8 cellular contexts compared by ENCODE assay signal in genomic region chr3:125375950-125376679, GRCh38. TPM values are rescaled to one million over a fixed set of nuclear protein-coding genes. Genes with fewer than 3 reads are reported as not detected.
DNase-seq lines count a peak whose midpoint lies in the region; ATAC-seq, FAIRE-seq and TF ChIP-seq lines count a peak whose summit lies in the region.

No MANE protein-coding gene starts in this region.

- peak overlapping the region; percentile 63 to 88 (median 72) for H3K4me3 ChIP-seq in heart right ventricle
- peak overlapping the region; percentile 93 for H3K4me3 ChIP-seq in OCI-LY3 (ENCODE audit: low read length)
- peak overlapping the region; percentile 74 to 94 (median 85) for H3K4me3 ChIP-seq in H1 (ENCODE audit: extremely low read depth in 1 of 4, insufficient read depth in 2 of 4, low read depth in 3 of 4, low read length in 4 of 4)
- peak overlapping the region; percentile 98 to 99 for H3K4me3 ChIP-seq in neuronal stem cell (ENCODE audit: low read length in 2 of 2)

- H2BK12ac ChIP-seq in H1 (ENCODE audit: low read depth, low read length) (no peak overlapping the region), neuronal stem cell (ENCODE audit: low read length) (no peak overlapping the region)

- no peak overlapping the region for H2BK20ac ChIP-seq in H1 (ENCODE audit: low read length)

- H2AK5ac ChIP-seq in H1 (ENCODE audit: low read depth, low read length) (no peak overlapping the region), neuronal stem cell (ENCODE audit: low read depth, low read length) (no peak overlapping the region)

- no peak overlapping the region for H4K8ac ChIP-seq in H1 (ENCODE audit: extremely low read depth, insufficient read depth, low read length)
- H4K8ac ChIP-seq in neuronal stem cell (ENCODE audit: low read depth, low read length) = no peak overlapping the region

- ATAC-seq in heart right ventricle (no peak), left ventricle myocardium superior (no peak), HG03095 (IDR thresholded peaks at IDR 0.05; ENCODE audit: unreplicated experiment) (no peak)

- no peak overlapping the region for H3K56ac ChIP-seq in H1 (replicated peaks; ENCODE audit: insufficient read length, low read depth, low read length)

- H3K4me1 ChIP-seq in heart right ventricle (peaks cover 9 to 33% (median 17%) of the 10 kb centered on the region in 9 donors), OCI-LY3 (ENCODE audit: low read length) (peaks cover 23% of the 10 kb centered on the region), H1 (replicated peaks in 1 of 4; ENCODE audit: control insufficient read depth in 3 of 4, insufficient read depth in 4 of 4, low read length in 3 of 4) (peaks cover 0 to 6% (median 1%) of the 10 kb centered on the region in 4 experiments; a peak in 3 of 7 replicates), neuronal stem cell (ENCODE audit: control insufficient read depth in 2 of 2, insufficient read depth in 1 of 2, low read depth in 1 of 2, low read length in 2 of 2) (peaks cover 4 to 11% of the 10 kb centered on the region in 2 donors)

- peaks cover 49% of the 10 kb centered on the region for H3K79me2 ChIP-seq in OCI-LY3 (ENCODE audit: low read length)
- H3K79me2 ChIP-seq in H1 (ENCODE audit: control insufficient read depth in 1 of 2, insufficient read depth in 2 of 2, low read length in 2 of 2) = peaks cover 9 to 33% of the 10 kb centered on the region in 2 experiments

- H2BK15ac ChIP-seq in H1 (ENCODE audit: low read length) = no peak overlapping the region
- no peak overlapping the region for H2BK15ac ChIP-seq in neuronal stem cell (ENCODE audit: low read length)

- no peaks in the 10 kb centered on the region for H3K27me3 ChIP-seq in heart right ventricle
- no peaks in the 10 kb centered on the region for H3K27me3 ChIP-seq in OCI-LY3 (ENCODE audit: low read depth, low read length)
- H3K27me3 ChIP-seq in H1 (replicated peaks in 1 of 4; ENCODE audit: control insufficient read depth in 3 of 4, extremely low read depth in 1 of 4, insufficient read depth in 3 of 4, low read length in 3 of 4) = no peaks in the 10 kb centered on the region
- no peaks in the 10 kb centered on the region for H3K27me3 ChIP-seq in neuronal stem cell (ENCODE audit: control insufficient read depth in 3 of 3, insufficient read depth in 3 of 3, low read depth in 1 of 3, low read length in 3 of 3)

- no peak for TF ChIP-seq CTCF in heart right ventricle (IDR thresholded peaks at IDR 0.05)
- no peak for TF ChIP-seq CTCF in OCI-LY3 (IDR thresholded peaks at IDR 0.05; ENCODE audit: low read depth, low read length)
- no peak for TF ChIP-seq CTCF in H1 (IDR thresholded peaks at IDR 0.05; ENCODE audit: control extremely low read depth in 1 of 3, insufficient read depth in 1 of 3, low read depth in 1 of 3, low read length in 3 of 3)

- no peak overlapping the region for H4K91ac ChIP-seq in H1 (replicated peaks; ENCODE audit: insufficient read length, low read length)
- H4K91ac ChIP-seq in neuronal stem cell (ENCODE audit: low read depth, low read length, poor library complexity) = no peak overlapping the region

- H3K9me3 ChIP-seq in heart right ventricle = no peaks in the 10 kb centered on the region
- no peaks in the 10 kb centered on the region for H3K9me3 ChIP-seq in OCI-LY3 (ENCODE audit: insufficient read depth, low read length)
- no peaks in the 10 kb centered on the region for H3K9me3 ChIP-seq in H1 (ENCODE audit: insufficient read depth in 2 of 2, low read depth in 1 of 2, low read length in 1 of 2)
- H3K9me3 ChIP-seq in neuronal stem cell (replicated peaks in 1 of 2; ENCODE audit: control insufficient read depth in 2 of 2, insufficient read depth in 1 of 2, low read depth in 1 of 2, low read length in 2 of 2) = no peaks in the 10 kb centered on the region

- 0 out of 2 replicates have a peak overlapping the region, but pooled peaks have one; percentile 47 for H2AFZ ChIP-seq in OCI-LY3 (ENCODE audit: low read depth, low read length)
- peak overlapping the region; percentile 48; the same call in 1 of the 2 replicates for H2AFZ ChIP-seq in H1 (ENCODE audit: low read length)
- H2AFZ ChIP-seq in neuronal stem cell (ENCODE audit: low read length) = peak overlapping the region; percentile 98

- H3K23ac ChIP-seq in H1 (ENCODE audit: insufficient read length) = no peak overlapping the region
- H3K23ac ChIP-seq in neuronal stem cell (ENCODE audit: low read depth, low read length, poor library complexity) = no peak overlapping the region

- peaks cover 2% of the 10 kb centered on the region; the same call in 1 of the 2 replicates for H3K79me1 ChIP-seq in H1 (ENCODE audit: low read depth, low read length)
- H3K79me1 ChIP-seq in neuronal stem cell (ENCODE audit: low read depth, low read length) = peaks cover 3% of the 10 kb centered on the region

- H3K18ac ChIP-seq in H1 (ENCODE audit: extremely low read depth, low read length) (0 out of 2 replicates have a peak overlapping the region, but pooled peaks have one; percentile 93), neuronal stem cell (ENCODE audit: low read length) (no peak overlapping the region)

- CTCF ChIA-PET in H1 (lab: Charles Lee; ENCODE audit: partially characterized antibody) = interaction anchor here (0.9 to 2.0 kb wide), 4 partner anchors 13 to 381 kb away, joined by 3 to 8 read pairs (median 4); no protein-coding TSS in a partner anchor

- intact Hi-C loops in heart right ventricle (cut with DNase I) = loop anchor here in 2 of 10 donors (5.0 to 10.0 kb wide), 2 partner anchors 141 to 379 kb away; no protein-coding TSS in a partner anchor
- intact Hi-C loops in left ventricle myocardium superior (cut with micrococcal nuclease) = no loop called here
- intact Hi-C loops in posterior cingulate gyrus (cut with DNase I) = loop anchor here (10.0 kb wide), 2 partner anchors 219 to 321 kb away; partner anchors contain the start of genes HEG1 and OSBPL11

- H3K4ac ChIP-seq in H1 (replicated peaks; ENCODE audit: insufficient read length, low read depth, low read length) (peak overlapping the region; percentile 5), neuronal stem cell (ENCODE audit: low read length) (no peak overlapping the region)

- no peak overlapping the region for H4K5ac ChIP-seq in H1 (ENCODE audit: insufficient read length, low read depth, low read length)

- 62 to 64% methylated on average over 10 of the region's 10 CpGs for WGBS in heart right ventricle, 2 donors
- WGBS in H1 (ENCODE audit: extremely low coverage in 1 of 2, insufficient coverage in 1 of 2, insufficient read length in 1 of 2, insufficient replicate concordance in 2 of 2, low coverage in 1 of 2, low lambda C conversion rate in 2 of 2, missing lambda C conversion rate in 1 of 2), 2 experiments = 71% methylated on average over 10 of the region's 10 CpGs; no CpG with 5 or more reads in 1 of the 2 experiments
- no CpG with 5 or more reads among the region's 10 CpGs for WGBS in neuronal stem cell (ENCODE audit: extremely low coverage in 2 of 2, insufficient read length in 2 of 2, insufficient replicate concordance in 1 of 2), 2 donors

- no peak for TF ChIP-seq RAD21 in H1 (IDR thresholded peaks at IDR 0.05 in 1 of 2, conservative IDR thresholded peaks at IDR 0.05 in 1 of 2; ENCODE audit: low read depth in 2 of 2, low read length in 2 of 2)

- no peak for FAIRE-seq in H1 (lab: Jason Lieb, UNC)

- no peak overlapping the region for H3K14ac ChIP-seq in H1 (ENCODE audit: insufficient read length)
- H3K14ac ChIP-seq in neuronal stem cell (ENCODE audit: low read length) = no peak overlapping the region

- H3K27ac ChIP-seq in heart right ventricle = peak overlapping the region; percentile 59 to 98 (median 94)
- H3K27ac ChIP-seq in OCI-LY3 (ENCODE audit: low read length) = peak overlapping the region; percentile 63
- H3K27ac ChIP-seq in H1 (ENCODE audit: low read depth, low read length) = no peak overlapping the region
- H3K27ac ChIP-seq in neuronal stem cell (replicated peaks; ENCODE audit: low read length) = no peak overlapping the region

- POLR2A ChIA-PET in H1 (lab: Charles Lee; ENCODE audit: partially characterized antibody) = interaction anchor here (0.9 to 3.0 kb wide), 5 partner anchors 15 to 1343 kb away, joined by 3 to 13 read pairs (median 3); partner anchors contain the start of gene KALRN

- H3K23me2 ChIP-seq in H1 (ENCODE audit: low read depth, low read length) = peaks cover 10% of the 10 kb centered on the region; the same call in 1 of the 2 replicates

- no peak for TF ChIP-seq POLR2A in H1 (IDR thresholded peaks at IDR 0.05; ENCODE audit: control extremely low read depth in 1 of 2, low read depth in 2 of 2, low read length in 2 of 2)

- H3K4me2 ChIP-seq in OCI-LY3 (ENCODE audit: low read length) = peak overlapping the region; percentile 98
- H3K4me2 ChIP-seq in H1 (ENCODE audit: insufficient read depth in 1 of 2, low read depth in 2 of 2, low read length in 2 of 2) = peak overlapping the region; percentile 85 to 95
- peak overlapping the region; percentile 84 for H3K4me2 ChIP-seq in neuronal stem cell (ENCODE audit: insufficient read depth, low read length, poor library complexity, severe bottlenecking)

- H3K9ac ChIP-seq in OCI-LY3 (ENCODE audit: low read length) = peak overlapping the region; percentile 96
- H3K9ac ChIP-seq in H1 (replicated peaks in 1 of 4; ENCODE audit: extremely low read depth in 1 of 4, low read depth in 3 of 4, low read length in 3 of 4) = peak overlapping the region in 3 of 4 experiments; percentile 49 to 78 (median 75); a peak in 5 of 7 replicates
- H3K9ac ChIP-seq in neuronal stem cell (ENCODE audit: low read depth, low read length, poor library complexity) = no peak overlapping the region

- DNase-seq in heart right ventricle (no peak), left ventricle myocardium superior (no peak), H1 (ENCODE audit: low read depth in 1 of 2, low spot score in 2 of 2) (no peak), neuronal stem cell (ENCODE audit: low spot score) (no peak), posterior cingulate gyrus (no peak), NCI-H2107 treated with DMSO at 0.1 percent for 48 hours (lab: John Stamatoyannopoulos, UW; ENCODE audit: unreplicated experiment) (no peak)

- peaks cover 0 to 6% (median 0%) of the 10 kb centered on the region in 9 donors for H3K36me3 ChIP-seq in heart right ventricle
- H3K36me3 ChIP-seq in OCI-LY3 (replicated peaks; ENCODE audit: low read depth, low read length) = peaks cover 4% of the 10 kb centered on the region
- no peaks in the 10 kb centered on the region for H3K36me3 ChIP-seq in H1 (ENCODE audit: control insufficient read depth in 2 of 4, insufficient read depth in 4 of 4, low read length in 3 of 4)
- H3K36me3 ChIP-seq in neuronal stem cell (replicated peaks in 1 of 2; ENCODE audit: control insufficient read depth in 2 of 2, insufficient read depth in 2 of 2, low read length in 2 of 2) = peaks cover 0 to 12% of the 10 kb centered on the region in 2 donors

- H2BK120ac ChIP-seq in H1 (replicated peaks; ENCODE audit: low read depth, low read length) (no peak overlapping the region), neuronal stem cell (ENCODE audit: low read depth, low read length) (no peak overlapping the region)

- H4K20me1 ChIP-seq in OCI-LY3 (ENCODE audit: insufficient read depth, low read length) (peaks cover 12% of the 10 kb centered on the region), H1 (replicated peaks in 1 of 2; ENCODE audit: control insufficient read depth in 1 of 2, insufficient read depth in 2 of 2, low read length in 2 of 2) (peaks cover 0 to 4% of the 10 kb centered on the region in 2 experiments)

- H2BK5ac ChIP-seq in H1 (ENCODE audit: low read depth, low read length) (0 out of 2 replicates have a peak overlapping the region, but pooled peaks have one; percentile 6), neuronal stem cell (ENCODE audit: low read length) (peak overlapping the region; percentile 26)

- no peak for TF ChIP-seq EP300 in H1 (IDR thresholded peaks at IDR 0.05; ENCODE audit: borderline replicate concordance in 1 of 2, low read depth in 2 of 2, low read length in 2 of 2)

RNA-seq across cellular contexts. Expression of gene ZNF148, which starts 1.0 kb away (rescaled TPM):
- total RNA-seq in heart right ventricle (10 to 100 TPM; 33.5 to 59.6 (median 46.1) TPM), left ventricle myocardium superior (51.7 TPM)
- polyA plus RNA-seq in heart right ventricle (1 to 10 TPM; 2.9 to 4.8 TPM), H1 (2011; rRNA removed) (2.0 and 3.7 TPM in 2 replicates)
- 17.6 and 22.6 TPM in 2 replicates for total RNA-seq in H1 (2021; fragmentation: NEBNext Ultra II Directional; extraction: Animal tissue kit (Norgen Biotek cat#: 25700))
- 3.5 TPM for polyA plus RNA-seq in H1 (2011; cell fraction: cytosol; rRNA removed)
- 4.4 TPM for polyA plus RNA-seq in H1 (2011; cell fraction: nucleus; rRNA removed)
- 7.2 to 10.1 TPM (median 8.8 TPM) in 4 replicates for polyA plus RNA-seq in H1 (2012, experiment 1 of 2)
- polyA plus RNA-seq in H1 (2012, experiment 2 of 2) = 0.25 TPM
- polyA plus RNA-seq in H1 (2013, experiment 1 of 2) = 7.4 TPM
- 8.0 TPM for polyA plus RNA-seq in H1 (2013, experiment 2 of 2)
- polyA minus RNA-seq in H1 (2011; rRNA and poly(A)+ RNA removed) = 44.0 and 67.3 TPM in 2 replicates
- 27.4 TPM for polyA minus RNA-seq in H1 (2011; cell fraction: cytosol; rRNA and poly(A)+ RNA removed)
- polyA minus RNA-seq in H1 (2011; cell fraction: nucleus; rRNA and poly(A)+ RNA removed) = 37.6 TPM
- 17.2 TPM for polyA plus RNA-seq in neuronal stem cell (2013, experiment 1 of 2)
- 18.2 TPM for polyA plus RNA-seq in neuronal stem cell (2013, experiment 2 of 2)

Comparison
In these comparisons a context has a peak if more than half of its experiments do, and no peak if none do; other contexts are left out.
1. H3K27ac ChIP-seq: peak in heart right ventricle (10 of 10) and OCI-LY3 (single experiment); none in H1 (single experiment) and neuronal stem cell (single experiment).
2. H2AFZ ChIP-seq: peak in every context shown above with its lines; median percentile 98 in neuronal stem cell; 48 in H1; 47 in OCI-LY3.
3. Peak in every context shown above with its lines, with median percentiles within 50 percentile points of each other: H3K4me3 ChIP-seq and H3K4me2 ChIP-seq.